ENCODE assay signal across 1 cellular context in the genomic region with DNA sequence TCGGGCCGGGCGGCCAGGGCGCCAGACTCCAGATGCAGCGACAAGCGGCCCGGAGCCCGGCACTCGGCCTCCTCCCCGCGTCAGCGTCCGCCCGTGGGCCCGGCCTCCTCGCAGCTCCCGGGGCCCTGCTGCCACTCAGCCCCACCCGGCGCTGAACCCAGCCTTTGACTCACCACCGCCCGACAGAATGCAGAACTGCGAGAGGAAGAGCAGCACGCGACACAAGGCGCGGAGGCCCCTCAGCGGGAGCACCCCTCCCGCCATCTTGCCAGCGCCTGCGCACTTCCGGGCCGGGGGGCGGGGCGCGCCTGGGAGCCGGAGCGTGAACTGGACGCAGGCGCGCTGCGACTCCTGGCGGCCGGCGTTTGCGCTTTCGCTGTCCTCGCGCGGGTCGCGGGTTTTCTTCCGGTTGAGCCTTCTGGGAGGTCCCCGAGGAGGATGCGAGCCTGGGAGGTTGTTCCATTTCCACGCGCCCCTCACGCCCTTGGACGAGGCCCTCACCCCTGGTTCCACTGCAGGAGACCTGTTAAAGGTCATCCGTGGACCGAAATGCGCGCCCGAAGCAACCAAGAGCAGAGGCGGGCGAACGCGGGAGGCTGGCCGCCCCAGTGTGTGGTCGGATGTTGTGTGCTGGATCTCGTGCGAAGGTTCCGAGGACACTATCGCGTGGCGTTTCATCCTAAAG.
TF ChIP-seq lines count a peak whose summit lies in the region.

A gene with protein sequence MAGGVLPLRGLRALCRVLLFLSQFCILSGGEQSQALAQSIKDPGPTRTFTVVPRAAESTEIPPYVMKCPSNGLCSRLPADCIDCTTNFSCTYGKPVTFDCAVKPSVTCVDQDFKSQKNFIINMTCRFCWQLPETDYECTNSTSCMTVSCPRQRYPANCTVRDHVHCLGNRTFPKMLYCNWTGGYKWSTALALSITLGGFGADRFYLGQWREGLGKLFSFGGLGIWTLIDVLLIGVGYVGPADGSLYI (minus strand): TSS at position 284 of the 685 bp plus-strand sequence. CDS start 20 bp downstream, at position 264.

TF ChIP-seq in K562, 482 proteins besides CTCF, POLR2A, EP300 and RAD21 (continued from another document and continues in another):
- TF ChIP-seq ZNF197 (CRISPR knock-in tag; IDR thresholded peaks at IDR 0.05; ENCODE audit: low read depth) (0 out of 2 replicates have a peak, but pooled peaks have one; percentile 74), SPI1 (IDR thresholded peaks at IDR 0.05; ENCODE audit: borderline replicate concordance, low read depth, low read length) (peak; percentile 86), TBP (optimal IDR thresholded peaks at IDR 0.05; ENCODE audit: low read depth, low read length) (peak; percentile 89), GABPB2 (CRISPR knock-in tag; conservative IDR thresholded peaks at IDR 0.05) (no peak), KDM2B (CRISPR knock-in tag; IDR thresholded peaks at IDR 0.05) (0 out of 2 replicates have a peak, but pooled peaks have one; percentile 6), ZNF133 (CRISPR knock-in tag; IDR thresholded peaks at IDR 0.05) (no peak), SAFB (IDR thresholded peaks at IDR 0.05; ENCODE audit: borderline replicate concordance, low read depth, low read length) (peak; percentile 47; the same call in 1 of the 2 replicates), NFRKB (IDR thresholded peaks at IDR 0.05; ENCODE audit: low read depth) (0 out of 2 replicates have a peak, but pooled peaks have one; percentile 39), GABPA (tag; conservative IDR thresholded peaks at IDR 0.05; ENCODE audit: low read depth) (peak; percentile 96), GTF2E2 (tag; IDR thresholded peaks at IDR 0.05) (0 out of 2 replicates have a peak, but pooled peaks have one; percentile 9), MEIS2 (IDR thresholded peaks at IDR 0.05; ENCODE audit: partially characterized antibody) (peak; percentile 73), KDM5B (IDR thresholded peaks at IDR 0.05; ENCODE audit: insufficient replicate concordance, low read depth, low read length) (peak; percentile 96), BRD4 (IDR thresholded peaks at IDR 0.05) (0 out of 2 replicates have a peak, but pooled peaks have one; percentile 26), MAZ (CRISPR knock-in tag; conservative IDR thresholded peaks at IDR 0.05 in 1 of 2, IDR thresholded peaks at IDR 0.05 in 1 of 2) (peak; percentile 92 to 97), ZNF134 (CRISPR knock-in tag; conservative IDR thresholded peaks at IDR 0.05) (0 out of 2 replicates have a peak, but pooled peaks have one; percentile 16)
- TF ChIP-seq, protein P1, sequence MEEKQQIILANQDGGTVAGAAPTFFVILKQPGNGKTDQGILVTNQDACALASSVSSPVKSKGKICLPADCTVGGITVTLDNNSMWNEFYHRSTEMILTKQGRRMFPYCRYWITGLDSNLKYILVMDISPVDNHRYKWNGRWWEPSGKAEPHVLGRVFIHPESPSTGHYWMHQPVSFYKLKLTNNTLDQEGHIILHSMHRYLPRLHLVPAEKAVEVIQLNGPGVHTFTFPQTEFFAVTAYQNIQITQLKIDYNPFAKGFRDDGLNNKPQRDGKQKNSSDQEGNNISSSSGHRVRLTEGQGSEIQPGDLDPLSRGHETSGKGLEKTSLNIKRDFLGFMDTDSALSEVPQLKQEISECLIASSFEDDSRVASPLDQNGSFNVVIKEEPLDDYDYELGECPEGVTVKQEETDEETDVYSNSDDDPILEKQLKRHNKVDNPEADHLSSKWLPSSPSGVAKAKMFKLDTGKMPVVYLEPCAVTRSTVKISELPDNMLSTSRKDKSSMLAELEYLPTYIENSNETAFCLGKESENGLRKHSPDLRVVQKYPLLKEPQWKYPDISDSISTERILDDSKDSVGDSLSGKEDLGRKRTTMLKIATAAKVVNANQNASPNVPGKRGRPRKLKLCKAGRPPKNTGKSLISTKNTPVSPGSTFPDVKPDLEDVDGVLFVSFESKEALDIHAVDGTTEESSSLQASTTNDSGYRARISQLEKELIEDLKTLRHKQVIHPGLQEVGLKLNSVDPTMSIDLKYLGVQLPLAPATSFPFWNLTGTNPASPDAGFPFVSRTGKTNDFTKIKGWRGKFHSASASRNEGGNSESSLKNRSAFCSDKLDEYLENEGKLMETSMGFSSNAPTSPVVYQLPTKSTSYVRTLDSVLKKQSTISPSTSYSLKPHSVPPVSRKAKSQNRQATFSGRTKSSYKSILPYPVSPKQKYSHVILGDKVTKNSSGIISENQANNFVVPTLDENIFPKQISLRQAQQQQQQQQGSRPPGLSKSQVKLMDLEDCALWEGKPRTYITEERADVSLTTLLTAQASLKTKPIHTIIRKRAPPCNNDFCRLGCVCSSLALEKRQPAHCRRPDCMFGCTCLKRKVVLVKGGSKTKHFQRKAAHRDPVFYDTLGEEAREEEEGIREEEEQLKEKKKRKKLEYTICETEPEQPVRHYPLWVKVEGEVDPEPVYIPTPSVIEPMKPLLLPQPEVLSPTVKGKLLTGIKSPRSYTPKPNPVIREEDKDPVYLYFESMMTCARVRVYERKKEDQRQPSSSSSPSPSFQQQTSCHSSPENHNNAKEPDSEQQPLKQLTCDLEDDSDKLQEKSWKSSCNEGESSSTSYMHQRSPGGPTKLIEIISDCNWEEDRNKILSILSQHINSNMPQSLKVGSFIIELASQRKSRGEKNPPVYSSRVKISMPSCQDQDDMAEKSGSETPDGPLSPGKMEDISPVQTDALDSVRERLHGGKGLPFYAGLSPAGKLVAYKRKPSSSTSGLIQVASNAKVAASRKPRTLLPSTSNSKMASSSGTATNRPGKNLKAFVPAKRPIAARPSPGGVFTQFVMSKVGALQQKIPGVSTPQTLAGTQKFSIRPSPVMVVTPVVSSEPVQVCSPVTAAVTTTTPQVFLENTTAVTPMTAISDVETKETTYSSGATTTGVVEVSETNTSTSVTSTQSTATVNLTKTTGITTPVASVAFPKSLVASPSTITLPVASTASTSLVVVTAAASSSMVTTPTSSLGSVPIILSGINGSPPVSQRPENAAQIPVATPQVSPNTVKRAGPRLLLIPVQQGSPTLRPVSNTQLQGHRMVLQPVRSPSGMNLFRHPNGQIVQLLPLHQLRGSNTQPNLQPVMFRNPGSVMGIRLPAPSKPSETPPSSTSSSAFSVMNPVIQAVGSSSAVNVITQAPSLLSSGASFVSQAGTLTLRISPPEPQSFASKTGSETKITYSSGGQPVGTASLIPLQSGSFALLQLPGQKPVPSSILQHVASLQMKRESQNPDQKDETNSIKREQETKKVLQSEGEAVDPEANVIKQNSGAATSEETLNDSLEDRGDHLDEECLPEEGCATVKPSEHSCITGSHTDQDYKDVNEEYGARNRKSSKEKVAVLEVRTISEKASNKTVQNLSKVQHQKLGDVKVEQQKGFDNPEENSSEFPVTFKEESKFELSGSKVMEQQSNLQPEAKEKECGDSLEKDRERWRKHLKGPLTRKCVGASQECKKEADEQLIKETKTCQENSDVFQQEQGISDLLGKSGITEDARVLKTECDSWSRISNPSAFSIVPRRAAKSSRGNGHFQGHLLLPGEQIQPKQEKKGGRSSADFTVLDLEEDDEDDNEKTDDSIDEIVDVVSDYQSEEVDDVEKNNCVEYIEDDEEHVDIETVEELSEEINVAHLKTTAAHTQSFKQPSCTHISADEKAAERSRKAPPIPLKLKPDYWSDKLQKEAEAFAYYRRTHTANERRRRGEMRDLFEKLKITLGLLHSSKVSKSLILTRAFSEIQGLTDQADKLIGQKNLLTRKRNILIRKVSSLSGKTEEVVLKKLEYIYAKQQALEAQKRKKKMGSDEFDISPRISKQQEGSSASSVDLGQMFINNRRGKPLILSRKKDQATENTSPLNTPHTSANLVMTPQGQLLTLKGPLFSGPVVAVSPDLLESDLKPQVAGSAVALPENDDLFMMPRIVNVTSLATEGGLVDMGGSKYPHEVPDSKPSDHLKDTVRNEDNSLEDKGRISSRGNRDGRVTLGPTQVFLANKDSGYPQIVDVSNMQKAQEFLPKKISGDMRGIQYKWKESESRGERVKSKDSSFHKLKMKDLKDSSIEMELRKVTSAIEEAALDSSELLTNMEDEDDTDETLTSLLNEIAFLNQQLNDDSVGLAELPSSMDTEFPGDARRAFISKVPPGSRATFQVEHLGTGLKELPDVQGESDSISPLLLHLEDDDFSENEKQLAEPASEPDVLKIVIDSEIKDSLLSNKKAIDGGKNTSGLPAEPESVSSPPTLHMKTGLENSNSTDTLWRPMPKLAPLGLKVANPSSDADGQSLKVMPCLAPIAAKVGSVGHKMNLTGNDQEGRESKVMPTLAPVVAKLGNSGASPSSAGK (IDR thresholded peaks at IDR 0.05), result peak; percentile 84
- TF ChIP-seq, protein P2, sequence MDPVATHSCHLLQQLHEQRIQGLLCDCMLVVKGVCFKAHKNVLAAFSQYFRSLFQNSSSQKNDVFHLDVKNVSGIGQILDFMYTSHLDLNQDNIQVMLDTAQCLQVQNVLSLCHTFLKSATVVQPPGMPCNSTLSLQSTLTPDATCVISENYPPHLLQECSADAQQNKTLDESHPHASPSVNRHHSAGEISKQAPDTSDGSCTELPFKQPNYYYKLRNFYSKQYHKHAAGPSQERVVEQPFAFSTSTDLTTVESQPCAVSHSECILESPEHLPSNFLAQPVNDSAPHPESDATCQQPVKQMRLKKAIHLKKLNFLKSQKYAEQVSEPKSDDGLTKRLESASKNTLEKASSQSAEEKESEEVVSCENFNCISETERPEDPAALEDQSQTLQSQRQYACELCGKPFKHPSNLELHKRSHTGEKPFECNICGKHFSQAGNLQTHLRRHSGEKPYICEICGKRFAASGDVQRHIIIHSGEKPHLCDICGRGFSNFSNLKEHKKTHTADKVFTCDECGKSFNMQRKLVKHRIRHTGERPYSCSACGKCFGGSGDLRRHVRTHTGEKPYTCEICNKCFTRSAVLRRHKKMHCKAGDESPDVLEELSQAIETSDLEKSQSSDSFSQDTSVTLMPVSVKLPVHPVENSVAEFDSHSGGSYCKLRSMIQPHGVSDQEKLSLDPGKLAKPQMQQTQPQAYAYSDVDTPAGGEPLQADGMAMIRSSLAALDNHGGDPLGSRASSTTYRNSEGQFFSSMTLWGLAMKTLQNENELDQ (CRISPR knock-in tag; IDR thresholded peaks at IDR 0.05; ENCODE audit: borderline replicate concordance), result 0 out of 2 replicates have a peak, but pooled peaks have one; percentile 23
- TF ChIP-seq, protein P3, sequence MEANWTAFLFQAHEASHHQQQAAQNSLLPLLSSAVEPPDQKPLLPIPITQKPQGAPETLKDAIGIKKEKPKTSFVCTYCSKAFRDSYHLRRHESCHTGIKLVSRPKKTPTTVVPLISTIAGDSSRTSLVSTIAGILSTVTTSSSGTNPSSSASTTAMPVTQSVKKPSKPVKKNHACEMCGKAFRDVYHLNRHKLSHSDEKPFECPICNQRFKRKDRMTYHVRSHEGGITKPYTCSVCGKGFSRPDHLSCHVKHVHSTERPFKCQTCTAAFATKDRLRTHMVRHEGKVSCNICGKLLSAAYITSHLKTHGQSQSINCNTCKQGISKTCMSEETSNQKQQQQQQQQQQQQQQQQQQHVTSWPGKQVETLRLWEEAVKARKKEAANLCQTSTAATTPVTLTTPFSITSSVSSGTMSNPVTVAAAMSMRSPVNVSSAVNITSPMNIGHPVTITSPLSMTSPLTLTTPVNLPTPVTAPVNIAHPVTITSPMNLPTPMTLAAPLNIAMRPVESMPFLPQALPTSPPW (CRISPR knock-in tag; IDR thresholded peaks at IDR 0.05), result peak; percentile 84
- TF ChIP-seq, protein P4, sequence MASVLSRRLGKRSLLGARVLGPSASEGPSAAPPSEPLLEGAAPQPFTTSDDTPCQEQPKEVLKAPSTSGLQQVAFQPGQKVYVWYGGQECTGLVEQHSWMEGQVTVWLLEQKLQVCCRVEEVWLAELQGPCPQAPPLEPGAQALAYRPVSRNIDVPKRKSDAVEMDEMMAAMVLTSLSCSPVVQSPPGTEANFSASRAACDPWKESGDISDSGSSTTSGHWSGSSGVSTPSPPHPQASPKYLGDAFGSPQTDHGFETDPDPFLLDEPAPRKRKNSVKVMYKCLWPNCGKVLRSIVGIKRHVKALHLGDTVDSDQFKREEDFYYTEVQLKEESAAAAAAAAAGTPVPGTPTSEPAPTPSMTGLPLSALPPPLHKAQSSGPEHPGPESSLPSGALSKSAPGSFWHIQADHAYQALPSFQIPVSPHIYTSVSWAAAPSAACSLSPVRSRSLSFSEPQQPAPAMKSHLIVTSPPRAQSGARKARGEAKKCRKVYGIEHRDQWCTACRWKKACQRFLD (CRISPR knock-in tag; IDR thresholded peaks at IDR 0.05), result peak; percentile 19; the same call in 1 of the 2 replicates
- TF ChIP-seq, protein P5, sequence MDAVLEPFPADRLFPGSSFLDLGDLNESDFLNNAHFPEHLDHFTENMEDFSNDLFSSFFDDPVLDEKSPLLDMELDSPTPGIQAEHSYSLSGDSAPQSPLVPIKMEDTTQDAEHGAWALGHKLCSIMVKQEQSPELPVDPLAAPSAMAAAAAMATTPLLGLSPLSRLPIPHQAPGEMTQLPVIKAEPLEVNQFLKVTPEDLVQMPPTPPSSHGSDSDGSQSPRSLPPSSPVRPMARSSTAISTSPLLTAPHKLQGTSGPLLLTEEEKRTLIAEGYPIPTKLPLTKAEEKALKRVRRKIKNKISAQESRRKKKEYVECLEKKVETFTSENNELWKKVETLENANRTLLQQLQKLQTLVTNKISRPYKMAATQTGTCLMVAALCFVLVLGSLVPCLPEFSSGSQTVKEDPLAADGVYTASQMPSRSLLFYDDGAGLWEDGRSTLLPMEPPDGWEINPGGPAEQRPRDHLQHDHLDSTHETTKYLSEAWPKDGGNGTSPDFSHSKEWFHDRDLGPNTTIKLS (IDR thresholded peaks at IDR 0.05; ENCODE audit: borderline replicate concordance, low read depth), result peak; percentile 50; the same call in 1 of the 2 replicates
- TF ChIP-seq, protein P6, sequence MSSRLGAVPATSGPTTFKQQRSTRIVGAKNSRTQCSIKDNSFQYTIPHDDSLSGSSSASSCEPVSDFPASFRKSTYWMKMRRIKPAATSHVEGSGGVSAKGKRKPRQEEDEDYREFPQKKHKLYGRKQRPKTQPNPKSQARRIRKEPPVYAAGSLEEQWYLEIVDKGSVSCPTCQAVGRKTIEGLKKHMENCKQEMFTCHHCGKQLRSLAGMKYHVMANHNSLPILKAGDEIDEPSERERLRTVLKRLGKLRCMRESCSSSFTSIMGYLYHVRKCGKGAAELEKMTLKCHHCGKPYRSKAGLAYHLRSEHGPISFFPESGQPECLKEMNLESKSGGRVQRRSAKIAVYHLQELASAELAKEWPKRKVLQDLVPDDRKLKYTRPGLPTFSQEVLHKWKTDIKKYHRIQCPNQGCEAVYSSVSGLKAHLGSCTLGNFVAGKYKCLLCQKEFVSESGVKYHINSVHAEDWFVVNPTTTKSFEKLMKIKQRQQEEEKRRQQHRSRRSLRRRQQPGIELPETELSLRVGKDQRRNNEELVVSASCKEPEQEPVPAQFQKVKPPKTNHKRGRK (tag; IDR thresholded peaks at IDR 0.05), result no peak
- TF ChIP-seq, protein P7, sequence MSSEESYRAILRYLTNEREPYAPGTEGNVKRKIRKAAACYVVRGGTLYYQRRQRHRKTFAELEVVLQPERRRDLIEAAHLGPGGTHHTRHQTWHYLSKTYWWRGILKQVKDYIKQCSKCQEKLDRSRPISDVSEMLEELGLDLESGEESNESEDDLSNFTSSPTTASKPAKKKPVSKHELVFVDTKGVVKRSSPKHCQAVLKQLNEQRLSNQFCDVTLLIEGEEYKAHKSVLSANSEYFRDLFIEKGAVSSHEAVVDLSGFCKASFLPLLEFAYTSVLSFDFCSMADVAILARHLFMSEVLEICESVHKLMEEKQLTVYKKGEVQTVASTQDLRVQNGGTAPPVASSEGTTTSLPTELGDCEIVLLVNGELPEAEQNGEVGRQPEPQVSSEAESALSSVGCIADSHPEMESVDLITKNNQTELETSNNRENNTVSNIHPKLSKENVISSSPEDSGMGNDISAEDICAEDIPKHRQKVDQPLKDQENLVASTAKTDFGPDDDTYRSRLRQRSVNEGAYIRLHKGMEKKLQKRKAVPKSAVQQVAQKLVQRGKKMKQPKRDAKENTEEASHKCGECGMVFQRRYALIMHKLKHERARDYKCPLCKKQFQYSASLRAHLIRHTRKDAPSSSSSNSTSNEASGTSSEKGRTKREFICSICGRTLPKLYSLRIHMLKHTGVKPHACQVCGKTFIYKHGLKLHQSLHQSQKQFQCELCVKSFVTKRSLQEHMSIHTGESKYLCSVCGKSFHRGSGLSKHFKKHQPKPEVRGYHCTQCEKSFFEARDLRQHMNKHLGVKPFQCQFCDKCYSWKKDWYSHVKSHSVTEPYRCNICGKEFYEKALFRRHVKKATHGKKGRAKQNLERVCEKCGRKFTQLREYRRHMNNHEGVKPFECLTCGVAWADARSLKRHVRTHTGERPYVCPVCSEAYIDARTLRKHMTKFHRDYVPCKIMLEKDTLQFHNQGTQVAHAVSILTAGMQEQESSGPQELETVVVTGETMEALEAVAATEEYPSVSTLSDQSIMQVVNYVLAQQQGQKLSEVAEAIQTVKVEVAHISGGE (CRISPR knock-in tag; IDR thresholded peaks at IDR 0.05), result peak; percentile 78 to 92 (median 82); a peak in 5 of 6 replicates
